Comparison of ENCODE assay signal across 1 cellular context in the genomic region with DNA sequence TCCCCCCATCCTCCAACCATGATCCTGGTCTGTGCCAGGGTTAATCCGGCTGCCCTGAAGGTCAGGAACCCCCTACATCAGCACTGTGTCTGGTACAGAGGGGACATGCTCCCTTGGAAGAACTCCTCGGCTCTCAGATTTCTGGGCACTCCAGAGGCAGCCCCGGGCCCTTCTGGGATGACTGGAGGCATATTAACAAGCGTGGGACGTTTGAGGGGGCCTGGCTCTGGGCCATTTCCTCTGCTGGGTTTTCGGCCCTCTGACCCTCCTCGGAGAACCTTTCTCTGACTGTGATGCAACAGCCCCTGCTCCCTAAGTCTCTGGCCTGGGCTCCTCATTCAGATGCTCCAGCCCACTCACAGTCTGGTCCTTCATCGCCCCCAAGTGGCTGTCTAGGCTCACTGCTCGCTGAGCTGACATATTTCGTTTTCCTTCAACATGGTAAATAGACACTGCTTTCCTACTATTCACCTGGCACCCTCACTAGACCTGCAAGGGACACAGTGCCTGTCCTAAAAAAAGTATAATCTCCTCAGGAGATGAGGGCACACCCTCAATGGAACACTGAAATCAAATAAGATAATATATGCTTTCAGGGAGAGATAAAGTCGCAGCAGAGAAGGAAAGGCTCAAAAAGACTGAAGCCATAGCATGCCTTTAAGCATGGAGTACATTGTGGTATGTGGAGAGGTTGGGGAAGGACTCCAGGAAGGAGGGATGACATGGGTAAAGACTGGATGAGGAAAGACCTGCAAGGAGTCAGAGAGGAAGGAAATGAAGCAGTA.
TF ChIP-seq lines count a peak whose summit lies in the region.

No MANE protein-coding gene starts in this region.

TF ChIP-seq in SK-N-SH treated with all-trans-retinoic acid at 6 μM for 48 hours, 23 proteins besides CTCF, POLR2A, EP300 and RAD21 (continued from another document):
- TF ChIP-seq, protein P1, sequence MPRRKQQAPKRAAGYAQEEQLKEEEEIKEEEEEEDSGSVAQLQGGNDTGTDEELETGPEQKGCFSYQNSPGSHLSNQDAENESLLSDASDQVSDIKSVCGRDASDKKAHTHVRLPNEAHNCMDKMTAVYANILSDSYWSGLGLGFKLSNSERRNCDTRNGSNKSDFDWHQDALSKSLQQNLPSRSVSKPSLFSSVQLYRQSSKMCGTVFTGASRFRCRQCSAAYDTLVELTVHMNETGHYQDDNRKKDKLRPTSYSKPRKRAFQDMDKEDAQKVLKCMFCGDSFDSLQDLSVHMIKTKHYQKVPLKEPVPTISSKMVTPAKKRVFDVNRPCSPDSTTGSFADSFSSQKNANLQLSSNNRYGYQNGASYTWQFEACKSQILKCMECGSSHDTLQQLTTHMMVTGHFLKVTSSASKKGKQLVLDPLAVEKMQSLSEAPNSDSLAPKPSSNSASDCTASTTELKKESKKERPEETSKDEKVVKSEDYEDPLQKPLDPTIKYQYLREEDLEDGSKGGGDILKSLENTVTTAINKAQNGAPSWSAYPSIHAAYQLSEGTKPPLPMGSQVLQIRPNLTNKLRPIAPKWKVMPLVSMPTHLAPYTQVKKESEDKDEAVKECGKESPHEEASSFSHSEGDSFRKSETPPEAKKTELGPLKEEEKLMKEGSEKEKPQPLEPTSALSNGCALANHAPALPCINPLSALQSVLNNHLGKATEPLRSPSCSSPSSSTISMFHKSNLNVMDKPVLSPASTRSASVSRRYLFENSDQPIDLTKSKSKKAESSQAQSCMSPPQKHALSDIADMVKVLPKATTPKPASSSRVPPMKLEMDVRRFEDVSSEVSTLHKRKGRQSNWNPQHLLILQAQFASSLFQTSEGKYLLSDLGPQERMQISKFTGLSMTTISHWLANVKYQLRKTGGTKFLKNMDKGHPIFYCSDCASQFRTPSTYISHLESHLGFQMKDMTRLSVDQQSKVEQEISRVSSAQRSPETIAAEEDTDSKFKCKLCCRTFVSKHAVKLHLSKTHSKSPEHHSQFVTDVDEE (CRISPR knock-in tag; IDR thresholded peaks at IDR 0.05), result no peak
- no peak for TF ChIP-seq ZFP30 (CRISPR knock-in tag; IDR thresholded peaks at IDR 0.05)
- TF ChIP-seq GLIS3 (CRISPR knock-in tag; IDR thresholded peaks at IDR 0.05), result no peak
- TF ChIP-seq ZNF70 (CRISPR knock-in tag; IDR thresholded peaks at IDR 0.05), result no peak
- no peak for TF ChIP-seq OSR1 (CRISPR knock-in tag; IDR thresholded peaks at IDR 0.05)
- TF ChIP-seq SNAI2 (CRISPR knock-in tag; IDR thresholded peaks at IDR 0.05), result no peak
- TF ChIP-seq, protein P2, sequence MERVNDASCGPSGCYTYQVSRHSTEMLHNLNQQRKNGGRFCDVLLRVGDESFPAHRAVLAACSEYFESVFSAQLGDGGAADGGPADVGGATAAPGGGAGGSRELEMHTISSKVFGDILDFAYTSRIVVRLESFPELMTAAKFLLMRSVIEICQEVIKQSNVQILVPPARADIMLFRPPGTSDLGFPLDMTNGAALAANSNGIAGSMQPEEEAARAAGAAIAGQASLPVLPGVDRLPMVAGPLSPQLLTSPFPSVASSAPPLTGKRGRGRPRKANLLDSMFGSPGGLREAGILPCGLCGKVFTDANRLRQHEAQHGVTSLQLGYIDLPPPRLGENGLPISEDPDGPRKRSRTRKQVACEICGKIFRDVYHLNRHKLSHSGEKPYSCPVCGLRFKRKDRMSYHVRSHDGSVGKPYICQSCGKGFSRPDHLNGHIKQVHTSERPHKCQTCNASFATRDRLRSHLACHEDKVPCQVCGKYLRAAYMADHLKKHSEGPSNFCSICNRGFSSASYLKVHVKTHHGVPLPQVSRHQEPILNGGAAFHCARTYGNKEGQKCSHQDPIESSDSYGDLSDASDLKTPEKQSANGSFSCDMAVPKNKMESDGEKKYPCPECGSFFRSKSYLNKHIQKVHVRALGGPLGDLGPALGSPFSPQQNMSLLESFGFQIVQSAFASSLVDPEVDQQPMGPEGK (CRISPR knock-in tag; IDR thresholded peaks at IDR 0.05; ENCODE audit: borderline replicate concordance), result no peak
- TF ChIP-seq ZC3H10 (CRISPR knock-in tag; IDR thresholded peaks at IDR 0.05), result no peak
- TF ChIP-seq TCF4 (CRISPR knock-in tag; IDR thresholded peaks at IDR 0.05; ENCODE audit: borderline replicate concordance), result no peak
- no peak for TF ChIP-seq TOX (CRISPR knock-in tag; IDR thresholded peaks at IDR 0.05; ENCODE audit: borderline replicate concordance)
- TF ChIP-seq, protein P3, sequence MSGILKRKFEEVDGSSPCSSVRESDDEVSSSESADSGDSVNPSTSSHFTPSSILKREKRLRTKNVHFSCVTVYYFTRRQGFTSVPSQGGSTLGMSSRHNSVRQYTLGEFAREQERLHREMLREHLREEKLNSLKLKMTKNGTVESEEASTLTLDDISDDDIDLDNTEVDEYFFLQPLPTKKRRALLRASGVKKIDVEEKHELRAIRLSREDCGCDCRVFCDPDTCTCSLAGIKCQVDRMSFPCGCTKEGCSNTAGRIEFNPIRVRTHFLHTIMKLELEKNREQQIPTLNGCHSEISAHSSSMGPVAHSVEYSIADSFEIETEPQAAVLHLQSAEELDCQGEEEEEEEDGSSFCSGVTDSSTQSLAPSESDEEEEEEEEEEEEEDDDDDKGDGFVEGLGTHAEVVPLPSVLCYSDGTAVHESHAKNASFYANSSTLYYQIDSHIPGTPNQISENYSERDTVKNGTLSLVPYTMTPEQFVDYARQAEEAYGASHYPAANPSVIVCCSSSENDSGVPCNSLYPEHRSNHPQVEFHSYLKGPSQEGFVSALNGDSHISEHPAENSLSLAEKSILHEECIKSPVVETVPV (CRISPR knock-in tag; IDR thresholded peaks at IDR 0.05), result no peak
- no peak for TF ChIP-seq RARB (CRISPR knock-in tag; IDR thresholded peaks at IDR 0.05)
- TF ChIP-seq ISL1 (CRISPR knock-in tag; IDR thresholded peaks at IDR 0.05), result no peak
- TF ChIP-seq BACH2 (CRISPR knock-in tag; IDR thresholded peaks at IDR 0.05; ENCODE audit: borderline replicate concordance), result no peak
- TF ChIP-seq, protein P4, sequence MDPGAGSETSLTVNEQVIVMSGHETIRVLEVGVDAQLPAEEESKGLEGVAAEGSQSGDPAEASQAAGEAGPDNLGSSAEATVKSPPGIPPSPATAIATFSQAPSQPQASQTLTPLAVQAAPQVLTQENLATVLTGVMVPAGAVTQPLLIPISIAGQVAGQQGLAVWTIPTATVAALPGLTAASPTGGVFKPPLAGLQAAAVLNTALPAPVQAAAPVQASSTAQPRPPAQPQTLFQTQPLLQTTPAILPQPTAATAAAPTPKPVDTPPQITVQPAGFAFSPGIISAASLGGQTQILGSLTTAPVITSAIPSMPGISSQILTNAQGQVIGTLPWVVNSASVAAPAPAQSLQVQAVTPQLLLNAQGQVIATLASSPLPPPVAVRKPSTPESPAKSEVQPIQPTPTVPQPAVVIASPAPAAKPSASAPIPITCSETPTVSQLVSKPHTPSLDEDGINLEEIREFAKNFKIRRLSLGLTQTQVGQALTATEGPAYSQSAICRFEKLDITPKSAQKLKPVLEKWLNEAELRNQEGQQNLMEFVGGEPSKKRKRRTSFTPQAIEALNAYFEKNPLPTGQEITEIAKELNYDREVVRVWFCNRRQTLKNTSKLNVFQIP (CRISPR knock-in tag; IDR thresholded peaks at IDR 0.05; ENCODE audit: borderline replicate concordance, low read depth), result no peak
